ENCODE assay signal across 1 cellular context in the genomic region with DNA sequence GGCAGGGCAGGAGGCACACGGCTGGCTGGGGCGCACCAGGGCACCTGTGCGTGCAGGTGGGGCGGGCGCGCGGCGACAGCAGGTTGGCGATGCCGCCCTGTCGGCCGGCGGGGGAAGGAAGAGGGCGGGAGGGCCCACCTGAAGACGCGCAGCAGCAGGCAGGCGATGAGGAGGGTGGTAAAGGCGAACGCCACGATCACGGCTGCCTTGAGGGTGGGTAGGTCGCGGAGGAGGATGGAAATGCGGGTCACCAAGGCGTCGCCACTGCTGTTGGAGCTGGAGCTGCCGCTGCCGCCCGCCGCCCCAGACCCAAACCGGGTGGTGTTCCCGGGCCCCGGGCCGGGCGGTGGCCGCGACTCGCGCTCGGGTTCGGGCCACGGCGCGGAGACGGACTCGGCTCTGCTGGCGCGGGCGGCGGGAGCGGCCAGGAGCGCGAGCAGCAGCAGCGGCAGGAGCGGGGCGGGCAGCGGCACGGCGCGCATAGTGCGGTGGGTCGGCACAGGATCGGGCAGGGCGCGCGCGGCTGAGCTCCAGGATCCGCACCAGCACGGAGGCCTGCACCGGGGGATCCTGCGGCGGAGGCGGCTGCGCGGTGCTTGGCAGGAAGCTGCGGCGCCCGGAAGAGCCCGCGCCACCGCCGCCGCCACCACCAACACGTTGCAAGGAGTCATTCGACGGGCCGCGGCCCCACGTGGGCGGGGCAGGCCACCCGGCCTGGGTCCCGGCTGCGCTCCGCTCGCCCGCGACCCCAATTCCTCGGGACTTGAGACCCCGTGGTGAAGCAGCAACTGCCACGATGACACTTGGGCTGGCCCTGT.
TF ChIP-seq lines count a peak whose summit lies in the region.

Gene FAM174B, minus strand, starts transcription at position 598 of the 818 bp plus-strand sequence.

TF ChIP-seq in IMR-90, 13 proteins besides CTCF, POLR2A, EP300 and RAD21:
- TF ChIP-seq CHD1 (IDR thresholded peaks at IDR 0.05; ENCODE audit: low read depth, low read length) (no peak), NFE2L2 (IDR thresholded peaks at IDR 0.05; ENCODE audit: low read depth, low read length) (no peak)
- TF ChIP-seq, protein P1, sequence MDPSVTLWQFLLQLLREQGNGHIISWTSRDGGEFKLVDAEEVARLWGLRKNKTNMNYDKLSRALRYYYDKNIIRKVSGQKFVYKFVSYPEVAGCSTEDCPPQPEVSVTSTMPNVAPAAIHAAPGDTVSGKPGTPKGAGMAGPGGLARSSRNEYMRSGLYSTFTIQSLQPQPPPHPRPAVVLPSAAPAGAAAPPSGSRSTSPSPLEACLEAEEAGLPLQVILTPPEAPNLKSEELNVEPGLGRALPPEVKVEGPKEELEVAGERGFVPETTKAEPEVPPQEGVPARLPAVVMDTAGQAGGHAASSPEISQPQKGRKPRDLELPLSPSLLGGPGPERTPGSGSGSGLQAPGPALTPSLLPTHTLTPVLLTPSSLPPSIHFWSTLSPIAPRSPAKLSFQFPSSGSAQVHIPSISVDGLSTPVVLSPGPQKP (IDR thresholded peaks at IDR 0.05; ENCODE audit: borderline replicate concordance, low read depth, low read length), result no peak
